31 cellular contexts compared by ENCODE assay signal in genomic region chr1:223006794-223007193, GRCh38.
DNase-seq lines count a peak whose midpoint lies in the region; ATAC-seq, FAIRE-seq and TF ChIP-seq lines count a peak whose summit lies in the region.
"Had no signal": no experiment of that assay in that cellular context is flagged by ENCODE, and none has a peak within 500 bp of the region (broad histone marks: within the 10 kb centered on the region; RNA-seq: fewer than 3 reads in every experiment).

No MANE protein-coding gene starts in this region.

- TF ChIP-seq CTCF in HepG2 (CRISPR knock-in tag; IDR thresholded peaks at IDR 0.05) (no peak), mucosa of descending colon (IDR thresholded peaks at IDR 0.05) (no peak)

- H3K4me1 ChIP-seq in BLaER1: peaks cover 41% of the 10 kb centered on the region
- peaks cover 52% of the 10 kb centered on the region for H3K4me1 ChIP-seq in HepG2 (ENCODE audit: insufficient read depth, low read length)
- H3K4me1 ChIP-seq in mucosa of descending colon (ENCODE audit: low read depth): no peaks in the 10 kb centered on the region
- H3K4me1 ChIP-seq: prostate gland had no signal

- WGBS in HepG2 (ENCODE audit: low lambda C conversion rate): 36% methylated on average over 2 of the region's 2 CpGs

- no peak for FAIRE-seq in HepG2 (lab: Jason Lieb, UNC)
- FAIRE-seq: A204.1, astrocyte, colon, D721Med had no signal

- intact Hi-C loops in HepG2 (cut with micrococcal nuclease; ENCODE audit: unreplicated experiment): loop anchor here (2.0 kb wide), 1 partner anchor 74 kb away; no protein-coding TSS in a partner anchor
- intact Hi-C loops in mucosa of descending colon (cut with DNase I, micrococcal nuclease): no loop called here

- 0 out of 3 replicates have a peak, but pooled peaks have one; percentile 14 for ATAC-seq in HepG2
- ATAC-seq in mucosa of descending colon: no peak
- no peak for ATAC-seq in GM21529 (IDR thresholded peaks at IDR 0.05; ENCODE audit: unreplicated experiment)
- ATAC-seq in HG02973 (IDR thresholded peaks at IDR 0.05; ENCODE audit: unreplicated experiment): no peak
- ATAC-seq: activated CD8-positive, alpha-beta memory T cell treated with anti-CD3 and anti-CD28 coated beads, Interleukin-2, amount 10 ng/mL, durations not matched to agents 7 days and 5 days; activated T-cell treated with anti-CD3 and anti-CD28 coated beads, Interleukin-2, amount 50 U/mL, for 4 hours; stimulated activated memory B cell treated with anti-CD40 and anti-IgM and Interleukin-4, amounts not matched to agents 10 μg/mL and 1 μg/mL and 100 μg/mL, for 72 hours had no signal

- TF ChIP-seq EP300 in HepG2 (IDR thresholded peaks at IDR 0.05; ENCODE audit: low read depth in 2 of 2, low read length in 2 of 2) (no peak), HepG2 (CRISPR knock-in tag; IDR thresholded peaks at IDR 0.05; ENCODE audit: borderline replicate concordance) (no peak)

- no peak overlapping the region for H3K27ac ChIP-seq in BLaER1
- H3K27ac ChIP-seq in HepG2 (ENCODE audit: extremely low read length, insufficient read depth, low read length): peak overlapping the region; percentile 23
- H3K27ac ChIP-seq: cardiac muscle cell, epithelial cell of prostate, neutrophil, prostate gland, RWPE1 had no signal

- DNase-seq in NCI-H524 treated with DMSO at 0.1 percent for 48 hours (lab: John Stamatoyannopoulos, UW): peak; percentile 39
- no peak for DNase-seq in HepG2 (ENCODE audit: low spot score)
- DNase-seq in renal cortical epithelial cell (ENCODE audit: low read depth): peak; percentile 28
- DNase-seq in mucosa of descending colon: no peak
- no peak for DNase-seq in CD1c-positive myeloid dendritic cell (ENCODE audit: extremely low spot score)
- DNase-seq: activated B cell treated with CpG ODN at 0.5 μM for 24 hours; activated CD4-positive, alpha-beta T cell treated with anti-CD3 and anti-CD28 coated beads, Interleukin-2, amount 50 U/mL, for 1 hour; activated CD8-positive, alpha-beta memory T cell treated with anti-CD3 and anti-CD28 coated beads, Interleukin-2, amount 10 ng/mL, durations not matched to agents 7 days and 5 days; activated gamma-delta T cell; activated T-cell treated with anti-CD3 and anti-CD28 coated beads, Interleukin-2, amount 50 U/mL, for 4 hours; CD4-positive, alpha-beta memory T cell; effector CD4-positive, alpha-beta T cell; hippocampal formation; KG1; MM.1S; NCI-H1930; NCI-H226; NCI-H774 had no signal

- H3K4me2 ChIP-seq in BLaER1 (peak overlapping the region; percentile 38), HepG2 (ENCODE audit: low read depth, low read length) (no peak overlapping the region)

- no peak for TF ChIP-seq POLR2A in HepG2 (IDR thresholded peaks at IDR 0.05; ENCODE audit: insufficient read depth in 1 of 2, low read depth in 2 of 2, low read length in 2 of 2)

- in situ Hi-C loops in HepG2 (cut with HindIII; ENCODE audit: extremely low pct_ligation_motif_present, low pct_unique_long_range_greater_than_20kb): no loop called here

- H3K27me3 ChIP-seq in BLaER1: no peaks in the 10 kb centered on the region
- no peaks in the 10 kb centered on the region for H3K27me3 ChIP-seq in HepG2 (ENCODE audit: control insufficient read depth in 1 of 2, insufficient read depth in 2 of 2, low read length in 2 of 2)
- H3K27me3 ChIP-seq: cardiac muscle cell had no signal

- no peak for TF ChIP-seq RAD21 in HepG2 (CRISPR knock-in tag; IDR thresholded peaks at IDR 0.05)

- no peaks in the 10 kb centered on the region for H3K79me2 ChIP-seq in HepG2 (ENCODE audit: insufficient read depth, low read length)

- H3K9ac ChIP-seq in BLaER1 (no peak overlapping the region), HepG2 (ENCODE audit: insufficient read depth, low read depth, low read length) (no peak overlapping the region)

- no peak overlapping the region for H2AFZ ChIP-seq in HepG2 (ENCODE audit: low read length)

- H3K36me3 ChIP-seq in BLaER1 (peaks cover 25% of the 10 kb centered on the region), HepG2 (replicated peaks in 1 of 2; ENCODE audit: control insufficient read depth in 1 of 2, insufficient read depth in 2 of 2, low read length in 2 of 2) (no peaks in the 10 kb centered on the region), mucosa of descending colon (ENCODE audit: low read depth) (no peaks in the 10 kb centered on the region)
- H3K36me3 ChIP-seq: neutrophil, prostate gland had no signal

- BruUV-seq in HepG2 (replicated peaks; lab: Mats Ljungman, UMichigan): no TSS peak

- CTCF ChIA-PET in HepG2 (lab: Yijun Ruan, JAX; ENCODE audit: low intra/inter-chr PET ratio, low total read pairs): no interaction called here

- H4K20me1 ChIP-seq in BLaER1 (no peaks in the 10 kb centered on the region), HepG2 (ENCODE audit: insufficient read depth, low read length) (no peaks in the 10 kb centered on the region)

- H3K4me3 ChIP-seq in BLaER1 (no peak overlapping the region), HepG2 (replicated peaks in 1 of 3; ENCODE audit: insufficient read depth in 1 of 3, low read depth in 2 of 3, low read length in 3 of 3) (no peak overlapping the region), mucosa of descending colon (no peak overlapping the region)
- H3K4me3 ChIP-seq: cardiac muscle cell, prostate gland had no signal

- H3K9me3 ChIP-seq in BLaER1 (no peaks in the 10 kb centered on the region), HepG2 (ENCODE audit: low read length) (no peaks in the 10 kb centered on the region), mucosa of descending colon (no peaks in the 10 kb centered on the region)
- H3K9me3 ChIP-seq: neutrophil, prostate gland had no signal

- POLR2A ChIA-PET in HepG2 (lab: Yijun Ruan, JAX): no interaction called here

TF ChIP-seq in HepG2, 621 proteins besides CTCF, POLR2A, EP300 and RAD21:
- no peak for TF ChIP-seq TEAD3 (CRISPR knock-in tag; optimal IDR thresholded peaks at IDR 0.05; ENCODE audit: borderline replicate concordance)
- TF ChIP-seq THYN1 (CRISPR knock-in tag; IDR thresholded peaks at IDR 0.05; ENCODE audit: borderline replicate concordance, low read depth): no peak
- TF ChIP-seq ZNF558 (CRISPR knock-in tag; IDR thresholded peaks at IDR 0.05; ENCODE audit: borderline replicate concordance): no peak
- TF ChIP-seq MLXIP (CRISPR knock-in tag; IDR thresholded peaks at IDR 0.05; ENCODE audit: borderline replicate concordance): no peak

Comparison
In these comparisons a context has a peak if more than half of its experiments do, and no peak if none do; other contexts are left out.
1. DNase-seq: peak in NCI-H524 treated with DMSO at 0.1 percent for 48 hours (single experiment) and renal cortical epithelial cell (single experiment); none in HepG2 (single experiment), mucosa of descending colon (0 of 3) and CD1c-positive myeloid dendritic cell (single experiment).